Comparison of ENCODE assay signal across 9 cellular contexts in genomic region chr9:120583958-120584369, GRCh38. TPM values are rescaled to one million over a fixed set of nuclear protein-coding genes. Genes with fewer than 3 reads are reported as not detected.
DNase-seq lines count a peak whose midpoint lies in the region; ATAC-seq and TF ChIP-seq lines count a peak whose summit lies in the region.
"Had no signal": no experiment of that assay in that cellular context is flagged by ENCODE, and none has a peak within 500 bp of the region (broad histone marks: within the 10 kb centered on the region; RNA-seq: fewer than 3 reads in every experiment).

No MANE protein-coding gene starts in this region.

- H3K27me3 ChIP-seq in MG63 (no peaks in the 10 kb centered on the region), neuron (ENCODE audit: insufficient read depth, low read length) (no peaks in the 10 kb centered on the region), tibial artery (no peaks in the 10 kb centered on the region)

- peak; percentile 36 for ATAC-seq in GM21360 (IDR thresholded peaks at IDR 0.05; ENCODE audit: unreplicated experiment)
- ATAC-seq in GM21515 (IDR thresholded peaks at IDR 0.05; ENCODE audit: unreplicated experiment), result no peak

- no peak overlapping the region for H3K27ac ChIP-seq in tibial artery
- H3K27ac ChIP-seq: VCaP had no signal

- H3K4me3 ChIP-seq in MG63, result no peak overlapping the region
- H3K4me3 ChIP-seq in epithelial cell of proximal tubule (ENCODE audit: low read depth, low read length), result no peak overlapping the region
- H3K4me3 ChIP-seq in neuron (ENCODE audit: low read length), result no peak overlapping the region
- H3K4me3 ChIP-seq in tibial artery, result no peak overlapping the region

- H3K36me3 ChIP-seq in MG63, result no peaks in the 10 kb centered on the region
- no peaks in the 10 kb centered on the region for H3K36me3 ChIP-seq in neuron (ENCODE audit: insufficient read depth, low read length)
- no peaks in the 10 kb centered on the region for H3K36me3 ChIP-seq in tibial artery

- intact Hi-C loops in tibial artery (cut with DNase I; ENCODE audit: low total_unique reads), result no loop called here

- H3K9me3 ChIP-seq in MG63 (no peaks in the 10 kb centered on the region), neuron (ENCODE audit: low read length) (no peaks in the 10 kb centered on the region), tibial artery (no peaks in the 10 kb centered on the region)

- H2AFZ ChIP-seq in neuron (ENCODE audit: low read depth, low read length), result peak overlapping the region; percentile 4

- TF ChIP-seq CTCF in epithelial cell of proximal tubule (conservative IDR thresholded peaks at IDR 0.05; ENCODE audit: low read depth, low read length), result no peak
- no peak for TF ChIP-seq CTCF in tibial artery (IDR thresholded peaks at IDR 0.05)

- peak; percentile 96 for DNase-seq in DMS 273 (lab: John Stamatoyannopoulos, UW; ENCODE audit: unreplicated experiment)
- peak; percentile 71 for DNase-seq in MG63
- peak; percentile 62 for DNase-seq in SKM-1 (lab: John Stamatoyannopoulos, UW; ENCODE audit: unreplicated experiment)
- DNase-seq in epithelial cell of proximal tubule (ENCODE audit: low read depth), result peak; percentile 44
- DNase-seq in tibial artery, result no peak

- H3K4me1 ChIP-seq in neuron (ENCODE audit: insufficient read depth, low read length), result peaks cover 29% of the 10 kb centered on the region
- peaks cover 0 to 13% (median 7%) of the 10 kb centered on the region in 4 donors for H3K4me1 ChIP-seq in tibial artery

RNA-seq across cellular contexts. Expression of gene CDK5RAP2, which starts 4.0 kb away (rescaled TPM):
- 30.4 and 53.2 TPM in 2 replicates for total RNA-seq in MG63 (2014; rRNA removed; shearing (Covaris generic); ENCODE audit: low replicate concordance)
- total RNA-seq in epithelial cell of proximal tubule, result 32.1 and 38.7 TPM in 2 replicates

Comparison
In these comparisons a context has a peak if more than half of its experiments do, and no peak if none do; other contexts are left out.
1. DNase-seq: peak in DMS 273 (single experiment), MG63 (single experiment), SKM-1 (single experiment) and epithelial cell of proximal tubule (single experiment); none in tibial artery (0 of 2).